In the genomic region with DNA sequence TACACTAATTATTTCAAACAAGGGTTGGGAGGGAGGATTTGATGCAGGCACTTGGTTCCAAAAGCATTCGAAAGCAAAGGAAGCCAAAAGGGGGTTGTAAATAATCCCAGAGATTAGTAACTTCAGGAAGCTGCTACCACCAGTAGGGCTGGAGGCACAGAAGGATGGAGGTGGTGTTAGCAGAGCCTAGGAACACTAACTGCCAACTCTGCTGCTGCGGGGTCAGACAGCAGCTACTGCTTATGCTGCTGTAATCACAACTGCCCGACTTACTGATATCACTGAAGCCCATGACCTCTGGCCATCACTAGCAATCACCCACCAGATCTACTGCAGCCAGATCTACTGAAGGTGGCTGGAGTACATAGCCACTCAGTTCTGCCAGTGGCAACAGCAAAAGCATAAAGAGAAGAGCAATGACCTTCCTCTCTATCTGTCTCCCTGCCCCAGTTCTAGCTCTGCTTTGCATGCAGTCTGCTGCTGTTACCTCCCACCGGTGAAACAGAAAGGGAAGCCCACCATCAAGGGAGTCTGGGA, we compare ENCODE assay signal across 2 cellular contexts.
TF ChIP-seq lines count a peak whose summit lies in the region.

No MANE protein-coding gene starts in this region.

TF ChIP-seq in IMR-90, 13 proteins besides CTCF, POLR2A, EP300 and RAD21:
- TF ChIP-seq MXI1 (IDR thresholded peaks at IDR 0.05; ENCODE audit: borderline replicate concordance, low read depth, low read length) (no peak), FOS (IDR thresholded peaks at IDR 0.05; ENCODE audit: low read depth, low read length) (no peak), MAFK (IDR thresholded peaks at IDR 0.05; ENCODE audit: low read depth, low read length) (no peak), MAZ (IDR thresholded peaks at IDR 0.05; ENCODE audit: borderline replicate concordance, low read depth, low read length) (no peak), NFE2L2 (IDR thresholded peaks at IDR 0.05; ENCODE audit: low read depth, low read length) (no peak), RFX5 (IDR thresholded peaks at IDR 0.05; ENCODE audit: low read depth, low read length) (no peak), BHLHE40 (IDR thresholded peaks at IDR 0.05; ENCODE audit: low read depth, low read length) (no peak), RCOR1 (IDR thresholded peaks at IDR 0.05; ENCODE audit: insufficient replicate concordance, low read length) (no peak), CHD1 (IDR thresholded peaks at IDR 0.05; ENCODE audit: low read depth, low read length) (no peak), ELK1 (IDR thresholded peaks at IDR 0.05; ENCODE audit: borderline replicate concordance, low read depth, low read length) (no peak), SMC3 (IDR thresholded peaks at IDR 0.05; ENCODE audit: low read depth, low read length) (no peak), CEBPB (IDR thresholded peaks at IDR 0.05; ENCODE audit: low read depth, low read length) (no peak)
- TF ChIP-seq, protein P1, sequence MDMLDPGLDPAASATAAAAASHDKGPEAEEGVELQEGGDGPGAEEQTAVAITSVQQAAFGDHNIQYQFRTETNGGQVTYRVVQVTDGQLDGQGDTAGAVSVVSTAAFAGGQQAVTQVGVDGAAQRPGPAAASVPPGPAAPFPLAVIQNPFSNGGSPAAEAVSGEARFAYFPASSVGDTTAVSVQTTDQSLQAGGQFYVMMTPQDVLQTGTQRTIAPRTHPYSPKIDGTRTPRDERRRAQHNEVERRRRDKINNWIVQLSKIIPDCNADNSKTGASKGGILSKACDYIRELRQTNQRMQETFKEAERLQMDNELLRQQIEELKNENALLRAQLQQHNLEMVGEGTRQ (IDR thresholded peaks at IDR 0.05; ENCODE audit: low read depth, low read length): no peak

TF ChIP-seq in GM12878, 131 proteins besides CTCF, POLR2A, EP300 and RAD21:
- TF ChIP-seq BCLAF1 (IDR thresholded peaks at IDR 0.05) (no peak), SMAD1 (IDR thresholded peaks at IDR 0.05; ENCODE audit: low read depth, partially characterized antibody) (no peak), STAT3 (IDR thresholded peaks at IDR 0.05; ENCODE audit: low read depth, low read length) (no peak), DPF2 (IDR thresholded peaks at IDR 0.05) (no peak), IKZF2 (IDR thresholded peaks at IDR 0.05) (no peak), BCL3 (IDR thresholded peaks at IDR 0.05; ENCODE audit: borderline replicate concordance, insufficient read depth, low read depth, low read length, poor library complexity, severe bottlenecking) (no peak), HCFC1 (IDR thresholded peaks at IDR 0.05; ENCODE audit: low read length) (no peak), RELA (IDR thresholded peaks at IDR 0.05; ENCODE audit: borderline replicate concordance, partially characterized antibody) (no peak), MTA2 (IDR thresholded peaks at IDR 0.05; ENCODE audit: low read depth) (no peak), SREBF1 (IDR thresholded peaks at IDR 0.05; ENCODE audit: low read length) (no peak), BCL11A (IDR thresholded peaks at IDR 0.05; ENCODE audit: low read depth, low read length) (no peak), HDAC6 (IDR thresholded peaks at IDR 0.05; ENCODE audit: unreplicated experiment) (no peak)
